In genomic region chr10:80507484-80507880, GRCh38 we compare ENCODE assay signal across 18 cellular contexts. TPM values are rescaled to one million over a fixed set of nuclear protein-coding genes. Genes with fewer than 3 reads are reported as not detected.
DNase-seq lines count a peak whose midpoint lies in the region; ATAC-seq and TF ChIP-seq lines count a peak whose summit lies in the region.
"Had no signal": no experiment of that assay in that cellular context is flagged by ENCODE, and none has a peak within 500 bp of the region (broad histone marks: within the 10 kb centered on the region; RNA-seq: fewer than 3 reads in every experiment).

No MANE protein-coding gene starts in this region.

- TF ChIP-seq CTCF in activated CD8-positive, alpha-beta T cell treated with anti-CD3 and anti-CD28 coated beads for 36 hours (IDR thresholded peaks at IDR 0.05): no peak
- TF ChIP-seq CTCF in psoas muscle (IDR thresholded peaks at IDR 0.05): no peak

- H3K27me3 Mint-ChIP-seq in activated CD8-positive, alpha-beta T cell treated with anti-CD3 and anti-CD28 coated beads for 36 hours: no peaks in the 10 kb centered on the region
- H3K27me3 Mint-ChIP-seq in activated CD8-positive, alpha-beta T cell treated with anti-CD3 and anti-CD28 coated beads, Interleukin-2, amount 10 ng/mL, durations not matched to agents 7 days and 5 days (ENCODE audit: low read depth): no peaks in the 10 kb centered on the region

- CTCF ChIA-PET in activated CD8-positive, alpha-beta T cell treated with anti-CD3 and anti-CD28 coated beads for 36 hours (lab: Charles Lee): interaction anchor here (0.9 to 23.2 kb wide), 4 partner anchors 47 to 129 kb away, joined by 3 to 1114 read pairs (median 32); partner anchors contain the start of genes PRXL2A and TSPAN14
- CTCF ChIA-PET in activated CD8-positive, alpha-beta T cell treated with anti-CD3 and anti-CD28 coated beads, Interleukin-2, amount 10 ng/mL, durations not matched to agents 7 days and 5 days (lab: Charles Lee): interaction anchor here (22.0 kb wide), 1 partner anchor 50 kb away, joined by 1113 read pairs; the partner anchor contains the start of gene TSPAN14

- H3K4me3 Mint-ChIP-seq in activated CD8-positive, alpha-beta T cell treated with anti-CD3 and anti-CD28 coated beads for 36 hours: no peak overlapping the region
- no peak overlapping the region for H3K4me3 Mint-ChIP-seq in activated CD8-positive, alpha-beta T cell treated with anti-CD3 and anti-CD28 coated beads, Interleukin-2, amount 10 ng/mL, durations not matched to agents 7 days and 5 days

- peak overlapping the region; percentile 19 for H3K27ac Mint-ChIP-seq in activated CD8-positive, alpha-beta T cell treated with anti-CD3 and anti-CD28 coated beads for 36 hours
- H3K27ac Mint-ChIP-seq in activated CD8-positive, alpha-beta T cell treated with anti-CD3 and anti-CD28 coated beads, Interleukin-2, amount 10 ng/mL, durations not matched to agents 7 days and 5 days: no peak overlapping the region

- 78 to 89% (median 80%) methylated on average over 1 of the region's 1 CpG for WGBS in psoas muscle, 3 donors

- H3K27me3 ChIP-seq in HUES48 (ENCODE audit: control insufficient read depth, insufficient read depth, low read length) (no peaks in the 10 kb centered on the region), psoas muscle (ENCODE audit: insufficient read depth in 3 of 3, low read length in 2 of 3) (no peaks in the 10 kb centered on the region)

- no peak for DNase-seq in activated CD8-positive, alpha-beta T cell treated with anti-CD3 and anti-CD28 coated beads for 36 hours
- DNase-seq in activated CD8-positive, alpha-beta T cell treated with anti-CD3 and anti-CD28 coated beads, Interleukin-2, amount 10 ng/mL, durations not matched to agents 7 days and 5 days: no peak
- DNase-seq in epithelial cell of prostate (ENCODE audit: low read depth, low spot score) (no peak), psoas muscle (peak in 1 of 2 donors; percentile 2), NCI-H526 treated with DMSO at 0.1 percent for 48 hours (lab: John Stamatoyannopoulos, UW) (no peak)
- no peak for DNase-seq in stimulated activated CD4-positive, alpha-beta T cell treated with anti-CD3 and anti-CD28 coated beads, Interleukin-4, amount 100 ng/mL, for 24 hours
- DNase-seq: activated effector memory CD4-positive, alpha-beta T cell treated with Interleukin-2 at 50 U/mL for 16 hours; COR-L47; effector CD8-positive, alpha-beta T cell; GDM1; glutamatergic neuron; kidney; NCI-H187 treated with DMSO at 0.1 percent for 48 hours; NCI-H526; stimulated activated CD4-positive, alpha-beta T cell treated with anti-CD3 and anti-CD28 coated beads, Interleukin-2, amount 100 ng/mL, for 24 hours had no signal

- intact Hi-C loops in activated CD8-positive, alpha-beta T cell treated with anti-CD3 and anti-CD28 coated beads for 36 hours (cut with micrococcal nuclease): loop anchor here (5.0 kb wide), 1 partner anchor 125 kb away; no protein-coding TSS in a partner anchor
- intact Hi-C loops in psoas muscle (cut with DNase I): loop anchor here in 1 of 2 donors (10.0 kb wide), 1 partner anchor 123 kb away; no protein-coding TSS in a partner anchor

- no peak overlapping the region for H3K9ac ChIP-seq in HUES48 (ENCODE audit: low read depth, low read length)

- peaks cover 36% of the 10 kb centered on the region for H3K36me3 Mint-ChIP-seq in activated CD8-positive, alpha-beta T cell treated with anti-CD3 and anti-CD28 coated beads for 36 hours (ENCODE audit: low read depth)
- H3K36me3 Mint-ChIP-seq in activated CD8-positive, alpha-beta T cell treated with anti-CD3 and anti-CD28 coated beads, Interleukin-2, amount 10 ng/mL, durations not matched to agents 7 days and 5 days (ENCODE audit: low read depth): peaks cover 67% of the 10 kb centered on the region

- ATAC-seq in activated CD8-positive, alpha-beta T cell treated with anti-CD3 and anti-CD28 coated beads for 36 hours: no peak
- no peak for ATAC-seq in activated CD8-positive, alpha-beta T cell treated with anti-CD3 and anti-CD28 coated beads, Interleukin-2, amount 10 ng/mL, durations not matched to agents 7 days and 5 days
- ATAC-seq in psoas muscle: no peak
- no peak for ATAC-seq in HG02623 (IDR thresholded peaks at IDR 0.05; ENCODE audit: unreplicated experiment)

- peaks cover 51% of the 10 kb centered on the region for H3K4me1 Mint-ChIP-seq in activated CD8-positive, alpha-beta T cell treated with anti-CD3 and anti-CD28 coated beads for 36 hours (ENCODE audit: low read depth)
- H3K4me1 Mint-ChIP-seq in activated CD8-positive, alpha-beta T cell treated with anti-CD3 and anti-CD28 coated beads, Interleukin-2, amount 10 ng/mL, durations not matched to agents 7 days and 5 days (ENCODE audit: low read depth): peaks cover 73% of the 10 kb centered on the region

- H3K4me1 ChIP-seq in HUES48 (ENCODE audit: control insufficient read depth, insufficient read depth, low read length): peaks cover 19% of the 10 kb centered on the region
- peaks cover 37% of the 10 kb centered on the region for H3K4me1 ChIP-seq in psoas muscle

- POLR2A ChIA-PET in activated CD8-positive, alpha-beta T cell treated with anti-CD3 and anti-CD28 coated beads for 36 hours (lab: Charles Lee): interaction anchor here (0.6 to 1.7 kb wide), 2 partner anchors 55 to 63 kb away, joined by 3 to 5 read pairs; no protein-coding TSS in a partner anchor
- POLR2A ChIA-PET in activated CD8-positive, alpha-beta T cell treated with anti-CD3 and anti-CD28 coated beads, Interleukin-2, amount 10 ng/mL, durations not matched to agents 7 days and 5 days (lab: Charles Lee): no interaction called here

- H3K36me3 ChIP-seq in HUES48 (ENCODE audit: control insufficient read depth, insufficient read depth, low read length) (peaks cover 25% of the 10 kb centered on the region), psoas muscle (ENCODE audit: insufficient read depth in 1 of 2, low read depth in 1 of 2) (peaks cover 2 to 45% of the 10 kb centered on the region in 2 donors)

- H3K27ac ChIP-seq in HUES48 (ENCODE audit: low read depth, low read length): peak overlapping the region; percentile 15
- H3K27ac ChIP-seq in epithelial cell of prostate: peak overlapping the region; percentile 99
- H3K27ac ChIP-seq in psoas muscle: peak overlapping the region; percentile 41

- H3K9me3 ChIP-seq in HUES48 (ENCODE audit: control insufficient read depth, insufficient read depth, low read length): no peaks in the 10 kb centered on the region
- no peaks in the 10 kb centered on the region for H3K9me3 ChIP-seq in psoas muscle

- H3K4me3 ChIP-seq in HUES48 (ENCODE audit: low read depth, low read length) (no peak overlapping the region), psoas muscle (no peak overlapping the region)

- no peaks in the 10 kb centered on the region for H3K9me3 Mint-ChIP-seq in activated CD8-positive, alpha-beta T cell treated with anti-CD3 and anti-CD28 coated beads for 36 hours
- H3K9me3 Mint-ChIP-seq in activated CD8-positive, alpha-beta T cell treated with anti-CD3 and anti-CD28 coated beads, Interleukin-2, amount 10 ng/mL, durations not matched to agents 7 days and 5 days (ENCODE audit: insufficient read depth): no peaks in the 10 kb centered on the region

RNA-seq across cellular contexts. Expression of gene SH2D4B, which starts 30.2 kb away (rescaled TPM):
- under 1 TPM; 0.11 to 0.20 TPM for total RNA-seq in activated CD8-positive, alpha-beta T cell treated with anti-CD3 and anti-CD28 coated beads for 36 hours
- total RNA-seq in activated CD8-positive, alpha-beta T cell treated with anti-CD3 and anti-CD28 coated beads, Interleukin-2, amount 10 ng/mL, durations not matched to agents 7 days and 5 days: under 1 TPM; 0.13 to 0.21 TPM
- total RNA-seq in psoas muscle: not detected
- under 1 TPM in 1 of 3 donors, not detected in 2; 0.01 TPM for polyA plus RNA-seq in psoas muscle
- polyA plus RNA-seq: urinary bladder had no signal

RNA-seq across cellular contexts. Expression of gene TSPAN14, which starts 53.4 kb away (rescaled TPM):
- total RNA-seq in activated CD8-positive, alpha-beta T cell treated with anti-CD3 and anti-CD28 coated beads for 36 hours: 10 to 100 TPM; 43.9 to 45.5 TPM
- total RNA-seq in activated CD8-positive, alpha-beta T cell treated with anti-CD3 and anti-CD28 coated beads, Interleukin-2, amount 10 ng/mL, durations not matched to agents 7 days and 5 days: 100 to 1,000 TPM; 109 to 117 TPM
- total RNA-seq in psoas muscle: 10 to 100 TPM; 23.9 to 33.3 (median 25.7) TPM
- polyA plus RNA-seq in psoas muscle: 10 to 100 TPM; 19.4 to 20.0 (median 19.6) TPM

Comparison
In these comparisons a context has a peak if more than half of its experiments do, and no peak if none do; other contexts are left out.
1. H3K27ac ChIP-seq: peak in every context shown above with its lines; median percentile 99 in epithelial cell of prostate; 41 in psoas muscle; 15 in HUES48.